8 cellular contexts compared by ENCODE assay signal in genomic region chr12:8018666-8019581, GRCh38. TPM values are rescaled to one million over a fixed set of nuclear protein-coding genes. Genes with fewer than 3 reads are reported as not detected.
DNase-seq lines count a peak whose midpoint lies in the region; ATAC-seq and TF ChIP-seq lines count a peak whose summit lies in the region.

No MANE protein-coding gene starts in this region.

- H3K4me1 ChIP-seq in NT2/D1 (ENCODE audit: insufficient read depth, insufficient read length) (peaks cover 3% of the 10 kb centered on the region), mononuclear cell (ENCODE audit: insufficient read depth, low read length) (peaks cover 12% of the 10 kb centered on the region)

- H3K4me3 ChIP-seq in NT2/D1 (ENCODE audit: insufficient read length, low read depth) (peak overlapping the region; percentile 66), coronary artery (peak overlapping the region; percentile 69), mononuclear cell (ENCODE audit: low read length) (peak overlapping the region; percentile 22)

- H3K27me3 ChIP-seq in NT2/D1 (ENCODE audit: insufficient read depth, insufficient read length) (peaks cover 14% of the 10 kb centered on the region), mononuclear cell (ENCODE audit: insufficient read depth, low read length) (peaks cover 28% of the 10 kb centered on the region)

- H3K27ac ChIP-seq in coronary artery, result no peak overlapping the region

- peak overlapping the region; percentile 72 for H3K9ac ChIP-seq in NT2/D1 (ENCODE audit: insufficient read length, low read depth)

- H3K9me3 ChIP-seq in NT2/D1 (ENCODE audit: insufficient read depth, low read length), result no peaks in the 10 kb centered on the region
- H3K9me3 ChIP-seq in mononuclear cell (ENCODE audit: low read depth, low read length), result no peaks in the 10 kb centered on the region

- TF ChIP-seq CTCF in GM10266 (IDR thresholded peaks at IDR 0.05; ENCODE audit: control insufficient read depth, insufficient read depth, low read depth, missing control alignments) (no peak), coronary artery (IDR thresholded peaks at IDR 0.05) (no peak)

- DNase-seq in GM10266 (ENCODE audit: extremely low spot score), result peak; percentile 35
- DNase-seq in NT2/D1 (ENCODE audit: low read depth, low spot score), result peak; percentile 99
- no peak for DNase-seq in coronary artery (ENCODE audit: low spot score)
- DNase-seq in LoVo (ENCODE audit: low spot score), result no peak
- no peak for DNase-seq in globus pallidus (ENCODE audit: low spot score)
- no peak for DNase-seq in NCI-H1436 treated with DMSO at 0.1 percent for 48 hours (lab: John Stamatoyannopoulos, UW)

- no peak for ATAC-seq in HG02588 (IDR thresholded peaks at IDR 0.05; ENCODE audit: unreplicated experiment)

- no peaks in the 10 kb centered on the region for H3K36me3 ChIP-seq in NT2/D1 (ENCODE audit: insufficient read depth, insufficient read length, low read length)

RNA-seq across cellular contexts. Expression of gene FOXJ2, which starts 13.6 kb away (rescaled TPM):
- total RNA-seq in mononuclear cell, result 19.4 TPM

RNA-seq across cellular contexts. Expression of gene C3AR1, which starts 47.2 kb away (rescaled TPM):
- total RNA-seq in mononuclear cell, result 10.3 TPM

Comparison
In these comparisons a context has a peak if more than half of its experiments do, and no peak if none do; other contexts are left out.
1. DNase-seq: peak in GM10266 (single experiment) and NT2/D1 (single experiment); none in coronary artery (single experiment), LoVo (single experiment), globus pallidus (single experiment) and NCI-H1436 treated with DMSO at 0.1 percent for 48 hours (single experiment).
2. Peak in every context shown above with its lines, with median percentiles within 50 percentile points of each other: H3K4me3 ChIP-seq.